In genomic region chr6:157494132-157494705, GRCh38 we compare ENCODE assay signal across 17 cellular contexts.
"Had no signal": no experiment of that assay in that cellular context is flagged by ENCODE, and none has a peak within 500 bp of the region (broad histone marks: within the 10 kb centered on the region; RNA-seq: fewer than 3 reads in every experiment).

No MANE protein-coding gene starts in this region.

- H3K4me1 ChIP-seq: ascending aorta, breast epithelium, stomach had no signal

- H3K4me2 ChIP-seq: SK-N-SH had no signal

- H3K36me3 ChIP-seq: ascending aorta, breast epithelium, stomach had no signal

- H3K27ac ChIP-seq: ascending aorta, breast epithelium, epithelial cell of prostate, stomach had no signal

- DNase-seq: activated CD4-positive, alpha-beta T cell treated with anti-CD3 and anti-CD28 coated beads, Interleukin-2, amount 10 ng/mL, durations not matched to agents 7 days and 5 days; activated CD4-positive, CD25-positive, alpha-beta regulatory T cell; activated gamma-delta T cell; activated T-cell treated with anti-CD3 and anti-CD28 coated beads, Interleukin-2, amount 50 U/mL, for 72 hours; head of caudate nucleus; mammary epithelial cell; midbrain; nucleus accumbens; posterior cingulate gyrus; SK-N-SH; stimulated activated CD4-positive, alpha-beta T cell treated with anti-CD3 and anti-CD28 coated beads, Interleukin-2, amount 100 ng/mL, for 24 hours; stomach; T-cell had no signal

- H3K9ac ChIP-seq: SK-N-SH had no signal

- H3K9me3 ChIP-seq: breast epithelium, SK-N-SH, stomach had no signal

- ATAC-seq: activated T-cell treated with anti-CD3 and anti-CD28 coated beads, Interleukin-2, amount 50 U/mL, for 72 hours; T-cell had no signal

- H3K4me3 ChIP-seq: ascending aorta, breast epithelium, dorsolateral prefrontal cortex, stomach had no signal

- H3K27me3 ChIP-seq: ascending aorta, breast epithelium, dorsolateral prefrontal cortex, stomach had no signal
